ENCODE assay signal across 25 cellular contexts in genomic region chr22:22906907-22907550, GRCh38. TPM values are rescaled to one million over a fixed set of nuclear protein-coding genes. Genes with fewer than 3 reads are reported as not detected.
"Had no signal": no experiment of that assay in that cellular context is flagged by ENCODE, and none has a peak within 500 bp of the region (broad histone marks: within the 10 kb centered on the region; RNA-seq: fewer than 3 reads in every experiment).

No MANE protein-coding gene starts in this region.

- H3K4me1 ChIP-seq: adrenal gland, breast epithelium, gastrocnemius medialis, parathyroid adenoma, tibial nerve had no signal

- H3K4me1 Mint-ChIP-seq: activated CD4-positive, alpha-beta T cell treated with anti-CD3 and anti-CD28 coated beads, Interleukin-2, amount 10 ng/mL, durations not matched to agents 7 days and 5 days; activated naive CD4-positive, alpha-beta T cell treated with anti-CD3 and anti-CD28 coated beads, Interleukin-2, amount 50 U/mL, for 24 hours had no signal

- ATAC-seq: activated CD4-positive, CD25-positive, alpha-beta regulatory T cell treated with anti-CD3 and anti-CD28 coated beads, Interleukin-2, amount 50 U/mL, for 24 hours; activated CD8-positive, alpha-beta T cell treated with anti-CD3 and anti-CD28 coated beads, Interleukin-2, amount 10 ng/mL, durations not matched to agents 7 days and 5 days; esophagus mucosa; gastrocnemius medialis; mucosa of descending colon; naive thymus-derived CD4-positive, alpha-beta T cell; stimulated activated naive CD8-positive, alpha-beta T cell treated with anti-CD3 and anti-CD28 coated beads, Interleukin-15, Interleukin-2, amounts not matched to agents 100 U/mL and 50 U/mL, for 24 hours had no signal

- H3K36me3 ChIP-seq: adrenal gland, breast epithelium, gastrocnemius medialis, neutrophil, tibial nerve had no signal

- H3K9me3 Mint-ChIP-seq: activated CD4-positive, alpha-beta T cell treated with anti-CD3 and anti-CD28 coated beads, Interleukin-2, amount 10 ng/mL, durations not matched to agents 7 days and 5 days; activated naive CD4-positive, alpha-beta T cell treated with anti-CD3 and anti-CD28 coated beads, Interleukin-2, amount 50 U/mL, for 24 hours; activated T-cell treated with anti-CD3 and anti-CD28 coated beads, Interleukin-2, amount 50 U/mL, for 24 hours; naive thymus-derived CD4-positive, alpha-beta T cell had no signal

- H2AFZ ChIP-seq: parathyroid adenoma had no signal

- H3K27ac ChIP-seq: adrenal gland, breast epithelium, gastrocnemius medialis, neutrophil, parathyroid adenoma, tibial nerve had no signal

- H3K27me3 Mint-ChIP-seq: activated naive CD4-positive, alpha-beta T cell treated with anti-CD3 and anti-CD28 coated beads, Interleukin-2, amount 50 U/mL, for 24 hours; activated T-cell treated with anti-CD3 and anti-CD28 coated beads, Interleukin-2, amount 50 U/mL, for 24 hours had no signal

- H3K27ac Mint-ChIP-seq: activated CD4-positive, alpha-beta T cell treated with anti-CD3 and anti-CD28 coated beads, Interleukin-2, amount 10 ng/mL, durations not matched to agents 7 days and 5 days; activated CD8-positive, alpha-beta T cell treated with anti-CD3 and anti-CD28 coated beads, Interleukin-2, amount 10 ng/mL, durations not matched to agents 7 days and 5 days; activated naive CD4-positive, alpha-beta T cell treated with anti-CD3 and anti-CD28 coated beads, Interleukin-2, amount 50 U/mL, for 24 hours; activated T-cell treated with anti-CD3 and anti-CD28 coated beads, Interleukin-2, amount 50 U/mL, for 24 hours; naive thymus-derived CD4-positive, alpha-beta T cell had no signal

- H3K79me2 ChIP-seq: parathyroid adenoma had no signal

- H3K36me3 Mint-ChIP-seq: activated naive CD4-positive, alpha-beta T cell treated with anti-CD3 and anti-CD28 coated beads, Interleukin-2, amount 50 U/mL, for 24 hours; naive thymus-derived CD4-positive, alpha-beta T cell had no signal

- H3K9ac ChIP-seq: parathyroid adenoma had no signal

- H3K4me3 Mint-ChIP-seq: activated CD4-positive, alpha-beta T cell treated with anti-CD3 and anti-CD28 coated beads, Interleukin-2, amount 10 ng/mL, durations not matched to agents 7 days and 5 days; activated CD8-positive, alpha-beta T cell treated with anti-CD3 and anti-CD28 coated beads, Interleukin-2, amount 10 ng/mL, durations not matched to agents 7 days and 5 days; activated naive CD4-positive, alpha-beta T cell treated with anti-CD3 and anti-CD28 coated beads, Interleukin-2, amount 50 U/mL, for 24 hours; activated T-cell treated with anti-CD3 and anti-CD28 coated beads, Interleukin-2, amount 50 U/mL, for 24 hours; naive thymus-derived CD4-positive, alpha-beta T cell had no signal

- H3K27me3 ChIP-seq: adrenal gland, gastrocnemius medialis, tibial nerve had no signal

- H3K9me3 ChIP-seq: adrenal gland, breast epithelium, gastrocnemius medialis, mucosa of descending colon, neutrophil, tibial nerve had no signal

- DNase-seq: activated CD4-positive, alpha-beta T cell treated with anti-CD3 and anti-CD28 coated beads, Interleukin-2, amount 10 ng/mL, durations not matched to agents 7 days and 5 days; activated CD8-positive, alpha-beta T cell treated with anti-CD3 and anti-CD28 coated beads, Interleukin-2, amount 10 ng/mL, durations not matched to agents 7 days and 5 days; activated effector memory CD4-positive, alpha-beta T cell treated with Interleukin-2 at 50 U/mL for 16 hours; activated T-cell treated with anti-CD3 and anti-CD28 coated beads, Interleukin-2, amount 50 U/mL, for 24 hours; adrenal gland; cortex of kidney; gastrocnemius medialis; head of caudate nucleus; kidney glomerular epithelial cell; mesenchymal stem cell; naive thymus-derived CD4-positive, alpha-beta T cell; stimulated activated CD8-positive, alpha-beta memory T cell treated with anti-CD3 and anti-CD28 coated beads, Interleukin-4, amount 100 ng/mL, for 48 hours; stimulated activated naive CD8-positive, alpha-beta T cell treated with anti-CD3 and anti-CD28 coated beads, Interleukin-15, Interleukin-2, amounts not matched to agents 100 U/mL and 50 U/mL, for 24 hours; T1000 had no signal

- H3K4me3 ChIP-seq: adrenal gland, breast epithelium, gastrocnemius medialis, mucosa of descending colon, tibial nerve had no signal

RNA-seq across cellular contexts. Expression of gene IGLL5, which starts 19.4 kb away (rescaled TPM):
- total RNA-seq: activated CD4-positive, alpha-beta T cell treated with anti-CD3 and anti-CD28 coated beads, Interleukin-2, amount 10 ng/mL, durations not matched to agents 7 days and 5 days; activated CD8-positive, alpha-beta T cell treated with anti-CD3 and anti-CD28 coated beads, Interleukin-2, amount 10 ng/mL, durations not matched to agents 7 days and 5 days; astrocyte; renal cortical epithelial cell; T-helper 1 cell treated with Interleukin-12 subunit alpha and Interleukin-12 subunit beta and Interleukin-4 antibody, amounts not matched to agents 30 ng/mL and 1 ng/mL, for 36 hours had no signal
